8 cellular contexts compared by ENCODE assay signal in genomic region chr22:42719656-42720262, GRCh38. TPM values are rescaled to one million over a fixed set of nuclear protein-coding genes. Genes with fewer than 3 reads are reported as not detected.
DNase-seq lines count a peak whose midpoint lies in the region; ATAC-seq and TF ChIP-seq lines count a peak whose summit lies in the region.

No MANE protein-coding gene starts in this region.

- H3K9ac ChIP-seq in HUES48 (ENCODE audit: low read depth, low read length) (0 out of 2 replicates have a peak overlapping the region, but pooled peaks have one; percentile 16), duodenal mucosa (ENCODE audit: low read depth in 1 of 2, low read length in 2 of 2) (peak overlapping the region in 1 of 2 donors; percentile 33), mucosa of stomach (ENCODE audit: low read length) (peak overlapping the region; percentile 38)

- H3K4me1 ChIP-seq in HUES48 (ENCODE audit: control insufficient read depth, insufficient read depth, low read length): peaks cover 15% of the 10 kb centered on the region; the same call in 1 of the 2 replicates
- peaks cover 11 to 27% of the 10 kb centered on the region in 2 donors for H3K4me1 ChIP-seq in duodenal mucosa (ENCODE audit: control insufficient read depth in 1 of 2, insufficient read depth in 2 of 2, low read length in 2 of 2)
- peaks cover 17% of the 10 kb centered on the region for H3K4me1 ChIP-seq in mucosa of stomach (ENCODE audit: control insufficient read depth, insufficient read depth, low read length)

- DNase-seq in AG04450 (ENCODE audit: low read depth, low spot score) (no peak), NCI-H2029 treated with DMSO at 0.1 percent for 48 hours (lab: John Stamatoyannopoulos, UW) (no peak), NCI-H2107 (lab: John Stamatoyannopoulos, UW) (no peak)

- no peak for TF ChIP-seq CTCF in AG04450 (IDR thresholded peaks at IDR 0.05; ENCODE audit: low read depth, low read length)

- H3K27me3 ChIP-seq in AG04450 (ENCODE audit: control insufficient read depth, insufficient read depth, low read length) (peaks cover 6% of the 10 kb centered on the region), HUES48 (ENCODE audit: control insufficient read depth, insufficient read depth, low read length) (peaks cover 34% of the 10 kb centered on the region), duodenal mucosa (ENCODE audit: control insufficient read depth in 1 of 2, insufficient read depth in 2 of 2, low read length in 2 of 2) (peaks cover 31% of the 10 kb centered on the region in 2 donors), mucosa of stomach (ENCODE audit: control insufficient read depth, insufficient read depth, low read length) (peaks cover 28% of the 10 kb centered on the region)

- POLR2A ChIA-PET in AG04450 (lab: Yijun Ruan, JAX): interaction anchor here (0.7 kb wide), 1 partner anchor 38 kb away, joined by 4 read pairs; no protein-coding TSS in a partner anchor

- H3K36me3 ChIP-seq in HUES48 (ENCODE audit: control insufficient read depth, insufficient read depth, low read length): no peaks in the 10 kb centered on the region
- no peaks in the 10 kb centered on the region for H3K36me3 ChIP-seq in duodenal mucosa (ENCODE audit: control insufficient read depth in 1 of 2, insufficient read depth in 2 of 2, low read length in 2 of 2)
- no peaks in the 10 kb centered on the region for H3K36me3 ChIP-seq in mucosa of stomach (ENCODE audit: control insufficient read depth, insufficient read depth, low read length)

- ATAC-seq in GM19395 (IDR thresholded peaks at IDR 0.05; ENCODE audit: unreplicated experiment) (no peak), HG02973 (IDR thresholded peaks at IDR 0.05; ENCODE audit: unreplicated experiment) (no peak)

- H3K27ac ChIP-seq in AG04450 (ENCODE audit: low read depth, low read length): no peak overlapping the region
- no peak overlapping the region for H3K27ac ChIP-seq in HUES48 (ENCODE audit: low read depth, low read length)
- H3K27ac ChIP-seq in duodenal mucosa (ENCODE audit: low read depth, low read length): peak overlapping the region; percentile 20

- H3K9me3 ChIP-seq in AG04450 (ENCODE audit: control insufficient read depth, insufficient read depth, low read length) (no peaks in the 10 kb centered on the region; the same call in 1 of the 2 replicates), HUES48 (ENCODE audit: control insufficient read depth, insufficient read depth, low read length) (no peaks in the 10 kb centered on the region), duodenal mucosa (ENCODE audit: control insufficient read depth in 1 of 2, low read length in 2 of 2) (no peaks in the 10 kb centered on the region), mucosa of stomach (ENCODE audit: control insufficient read depth, low read length) (no peaks in the 10 kb centered on the region)

- CTCF ChIA-PET in AG04450 (lab: Charles Lee): interaction anchor here (1.0 kb wide), 1 partner anchor 8 kb away, joined by 5 read pairs; no protein-coding TSS in a partner anchor

- peak overlapping the region; percentile 63 for H3K4me3 ChIP-seq in AG04450 (ENCODE audit: low read depth, low read length)
- peak overlapping the region; percentile 76 for H3K4me3 ChIP-seq in HUES48 (ENCODE audit: low read depth, low read length)
- H3K4me3 ChIP-seq in duodenal mucosa (ENCODE audit: low read depth in 1 of 2, low read length in 2 of 2): peak overlapping the region; percentile 38 to 57
- no peak overlapping the region for H3K4me3 ChIP-seq in mucosa of stomach (ENCODE audit: low read length)

RNA-seq across cellular contexts. Expression of gene A4GALT, which starts 0.9 kb away (rescaled TPM):
- 1.8 and 2.7 TPM in 2 replicates for polyA plus RNA-seq in AG04450 (2011; rRNA removed)
- 3.3 and 4.2 TPM in 2 replicates for polyA minus RNA-seq in AG04450 (2011; rRNA and poly(A)+ RNA removed)
